8 cellular contexts compared by ENCODE assay signal in the genomic region with DNA sequence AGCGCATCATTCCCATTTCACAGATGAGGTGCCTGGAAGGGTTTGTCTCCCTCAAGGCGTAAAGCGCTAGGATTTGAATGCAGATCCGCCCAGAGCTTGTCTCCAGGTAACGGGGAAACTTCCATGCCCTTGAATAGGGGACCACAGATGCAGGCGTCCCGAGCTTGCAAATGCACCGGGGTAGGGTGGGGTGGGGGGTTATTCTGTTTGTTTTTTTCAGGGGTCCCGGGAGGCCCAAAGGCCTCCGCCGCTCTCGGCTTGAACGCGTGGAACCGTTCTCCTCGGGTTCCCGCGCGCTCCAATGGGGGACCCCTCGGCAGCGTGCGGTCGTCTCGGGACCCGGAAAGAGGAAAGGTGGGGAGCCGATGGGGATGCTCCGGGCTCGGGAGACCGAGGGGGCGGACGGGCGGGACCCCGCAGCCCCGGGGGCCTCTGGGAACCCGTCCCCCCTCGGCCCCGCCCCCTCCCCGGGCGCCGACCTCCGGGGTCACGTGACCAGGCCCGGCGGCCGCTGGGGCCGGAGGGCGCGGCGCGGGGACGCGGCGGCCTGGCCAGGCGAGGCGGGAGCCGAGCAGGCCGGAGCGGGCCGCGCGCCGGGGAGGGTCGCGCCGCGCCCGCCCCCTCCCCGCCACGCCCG. TPM values are rescaled to one million over a fixed set of nuclear protein-coding genes. Genes with fewer than 3 reads are reported as not detected.
DNase-seq lines count a peak whose midpoint lies in the region; ATAC-seq and TF ChIP-seq lines count a peak whose summit lies in the region.

Gene PKN1, plus strand, starts transcription at position 490 of the 637 bp plus-strand sequence. CDS start 216 bp downstream, outside the sequence.

- H3K9me3 Mint-ChIP-seq in activated CD8-positive, alpha-beta memory T cell treated with anti-CD3 and anti-CD28 coated beads, Interleukin-2, amount 10 ng/mL, durations not matched to agents 7 days and 5 days (ENCODE audit: low read depth): no peaks in the 10 kb centered on the region

- H3K4me1 Mint-ChIP-seq in activated CD8-positive, alpha-beta memory T cell treated with anti-CD3 and anti-CD28 coated beads, Interleukin-2, amount 10 ng/mL, durations not matched to agents 7 days and 5 days: peaks cover 31% of the 10 kb centered on the region

- CTCF ChIA-PET in activated CD8-positive, alpha-beta memory T cell treated with anti-CD3 and anti-CD28 coated beads, Interleukin-2, amount 10 ng/mL, durations not matched to agents 7 days and 5 days (lab: Charles Lee): interaction anchor here (0.7 to 5.4 kb wide), 17 partner anchors 10 to 296 kb away, joined by 3 to 90 read pairs (median 5); partner anchors contain the start of genes ASF1B, DDX39A and GIPC1

- H3K36me3 Mint-ChIP-seq in activated CD8-positive, alpha-beta memory T cell treated with anti-CD3 and anti-CD28 coated beads, Interleukin-2, amount 10 ng/mL, durations not matched to agents 7 days and 5 days: peaks cover 3% of the 10 kb centered on the region

- H3K4me3 ChIP-seq in epithelial cell of esophagus (ENCODE audit: low read length): peak within 1 kb of the TSS; percentile 24
- peak within 1 kb of the TSS; percentile 54 to 70 for H3K4me3 ChIP-seq in mucosa of rectum (ENCODE audit: low read length in 2 of 2)
- peak within 1 kb of the TSS; percentile 83 to 87 for H3K4me3 ChIP-seq in testis

- H3K4me1 ChIP-seq in mucosa of rectum (ENCODE audit: control insufficient read depth in 2 of 2, insufficient read depth in 2 of 2, low read length in 2 of 2) (peaks cover 21 to 24% of the 10 kb centered on the region in 2 donors), testis (peaks cover 18% of the 10 kb centered on the region)

- H3K27me3 ChIP-seq in mucosa of rectum (ENCODE audit: control insufficient read depth in 2 of 2, insufficient read depth in 2 of 2, low read length in 2 of 2) (peaks cover 3 to 5% of the 10 kb centered on the region in 2 donors), testis (no peaks in the 10 kb centered on the region)

- H3K27ac ChIP-seq in mucosa of rectum (ENCODE audit: low read depth in 2 of 2, low read length in 2 of 2) (peak within 1 kb of the TSS; percentile 48 to 63), testis (peak within 1 kb of the TSS; percentile 80 to 88)

- H3K36me3 ChIP-seq in mucosa of rectum (ENCODE audit: control insufficient read depth in 2 of 2, insufficient read depth in 2 of 2, low read length in 2 of 2) (no peaks in the 10 kb centered on the region), testis (ENCODE audit: low read depth, missing control alignments) (no peaks in the 10 kb centered on the region)

- TF ChIP-seq CTCF in epithelial cell of esophagus (IDR thresholded peaks at IDR 0.05; ENCODE audit: insufficient read depth, low read depth, low read length, missing control alignments) (no peak), testis (IDR thresholded peaks at IDR 0.05) (no peak)

- no peak for TF ChIP-seq POLR2A in testis (IDR thresholded peaks at IDR 0.05)

- H3K9me3 ChIP-seq in mucosa of rectum (ENCODE audit: control insufficient read depth in 2 of 2, low read length in 2 of 2) (no peaks in the 10 kb centered on the region), testis (no peaks in the 10 kb centered on the region)

- peak within 1 kb of the TSS; percentile 60 to 64 for H3K9ac ChIP-seq in mucosa of rectum (ENCODE audit: low read depth in 1 of 2, low read length in 2 of 2)

- peaks cover 5% of the 10 kb centered on the region for H3K27me3 Mint-ChIP-seq in activated CD8-positive, alpha-beta memory T cell treated with anti-CD3 and anti-CD28 coated beads, Interleukin-2, amount 10 ng/mL, durations not matched to agents 7 days and 5 days

- ATAC-seq in GM21529 (IDR thresholded peaks at IDR 0.05; ENCODE audit: unreplicated experiment) (peak; percentile 36), HG03520 (IDR thresholded peaks at IDR 0.05; ENCODE audit: unreplicated experiment) (no peak)
- peak; percentile 66 for ATAC-seq in activated CD8-positive, alpha-beta memory T cell treated with anti-CD3 and anti-CD28 coated beads, Interleukin-2, amount 10 ng/mL, durations not matched to agents 7 days and 5 days

- H3K4me3 Mint-ChIP-seq in activated CD8-positive, alpha-beta memory T cell treated with anti-CD3 and anti-CD28 coated beads, Interleukin-2, amount 10 ng/mL, durations not matched to agents 7 days and 5 days: peak within 1 kb of the TSS; percentile 77

- peak within 1 kb of the TSS; percentile 76 for H3K27ac Mint-ChIP-seq in activated CD8-positive, alpha-beta memory T cell treated with anti-CD3 and anti-CD28 coated beads, Interleukin-2, amount 10 ng/mL, durations not matched to agents 7 days and 5 days

- 4 to 18% methylated on average over 8 to 63 of the region's 70 CpGs for WGBS in testis, 2 donors

- peak; percentile 49 for DNase-seq in CD1c-positive myeloid dendritic cell (ENCODE audit: extremely low spot score)
- DNase-seq in NCI-H2196 (lab: John Stamatoyannopoulos, UW; ENCODE audit: unreplicated experiment): peak; percentile 77
- peak; percentile 67 for DNase-seq in activated CD8-positive, alpha-beta memory T cell treated with anti-CD3 and anti-CD28 coated beads, Interleukin-2, amount 10 ng/mL, durations not matched to agents 7 days and 5 days
- no peak for DNase-seq in epithelial cell of esophagus (ENCODE audit: low read depth)
- peak; percentile 53 for DNase-seq in testis

- intact Hi-C loops in testis (cut with DNase I; ENCODE audit: low total_unique reads): no loop called here

RNA-seq across cellular contexts. Expression of gene PKN1, which starts in this region (rescaled TPM):
- total RNA-seq in activated CD8-positive, alpha-beta memory T cell treated with anti-CD3 and anti-CD28 coated beads, Interleukin-2, amount 10 ng/mL, durations not matched to agents 7 days and 5 days: 100 to 1,000 TPM; 224 to 236 TPM
- total RNA-seq in testis: 100 to 1,000 TPM; 204 to 259 TPM
- 116 TPM for polyA plus RNA-seq in testis (ENCODE audit: insufficient read depth, low read depth, low replicate concordance)

Comparison
In these comparisons a context has a peak if more than half of its experiments do, and no peak if none do; other contexts are left out.
1. H3K4me3 ChIP-seq: peak in every context shown above with its lines; median percentile 85 in testis; 62 in mucosa of rectum; 24 in epithelial cell of esophagus.